ENCODE assay signal across 1 cellular context in genomic region chr11:119368121-119369034, GRCh38.
TF ChIP-seq lines count a peak whose summit lies in the region.

No MANE protein-coding gene starts in this region.

TF ChIP-seq in HepG2, 621 proteins besides CTCF, POLR2A, EP300 and RAD21 (continued from another document and continues in another):
- TF ChIP-seq ZNF251 (CRISPR knock-in tag; IDR thresholded peaks at IDR 0.05) (no peak), ZNF292 (CRISPR knock-in tag; IDR thresholded peaks at IDR 0.05; ENCODE audit: borderline replicate concordance, low read depth) (0 out of 2 replicates have a peak, but pooled peaks have one; percentile 30), ZNF446 (CRISPR knock-in tag; IDR thresholded peaks at IDR 0.05) (no peak), ZBED4 (CRISPR knock-in tag; IDR thresholded peaks at IDR 0.05; ENCODE audit: borderline replicate concordance) (peak; percentile 77), MTERF4 (CRISPR knock-in tag; IDR thresholded peaks at IDR 0.05) (no peak; the same call in 1 of the 2 replicates), ZBTB25 (CRISPR knock-in tag; IDR thresholded peaks at IDR 0.05) (peak; percentile 72; the same call in 1 of the 2 replicates), ZFP36L1 (CRISPR knock-in tag; IDR thresholded peaks at IDR 0.05) (no peak), ZNF549 (CRISPR knock-in tag; IDR thresholded peaks at IDR 0.05) (peak; percentile 92; the same call in 1 of the 2 replicates), FOXP4 (CRISPR knock-in tag; IDR thresholded peaks at IDR 0.05) (peak; percentile 66; the same call in 1 of the 2 replicates), NCOA1 (CRISPR knock-in tag; IDR thresholded peaks at IDR 0.05) (no peak), ZNF878 (CRISPR knock-in tag; IDR thresholded peaks at IDR 0.05) (peak; percentile 80; the same call in 1 of the 2 replicates), NFYB (CRISPR knock-in tag; IDR thresholded peaks at IDR 0.05) (no peak; the same call in 1 of the 2 replicates), ISL2 (CRISPR knock-in tag; IDR thresholded peaks at IDR 0.05) (peak; percentile 58), YY1 (IDR thresholded peaks at IDR 0.05; ENCODE audit: insufficient read depth, insufficient replicate concordance, low read depth, low read length) (no peak), ARHGAP35 (CRISPR knock-in tag; IDR thresholded peaks at IDR 0.05; ENCODE audit: borderline replicate concordance) (no peak), ZBTB7B (CRISPR knock-in tag; IDR thresholded peaks at IDR 0.05) (peak; percentile 82; the same call in 1 of the 2 replicates), ZBTB44 (CRISPR knock-in tag; IDR thresholded peaks at IDR 0.05) (no peak), HNRNPK (IDR thresholded peaks at IDR 0.05; ENCODE audit: low read depth, low read length, poor library complexity, severe bottlenecking) (peak; percentile 15), ZNF136 (CRISPR knock-in tag; IDR thresholded peaks at IDR 0.05; ENCODE audit: low read depth) (no peak), SPEN (CRISPR knock-in tag; IDR thresholded peaks at IDR 0.05; ENCODE audit: low read depth) (peak; percentile 86; the same call in 1 of the 2 replicates), ISX (CRISPR knock-in tag; conservative IDR thresholded peaks at IDR 0.05) (no peak), CSRNP1 (CRISPR knock-in tag; IDR thresholded peaks at IDR 0.05) (no peak), ZNF691 (CRISPR knock-in tag; IDR thresholded peaks at IDR 0.05; ENCODE audit: borderline replicate concordance, low read depth) (no peak), ZFP36L2 (CRISPR knock-in tag; IDR thresholded peaks at IDR 0.05) (no peak), ATF7 (IDR thresholded peaks at IDR 0.05) (no peak), ATF7 (CRISPR knock-in tag; IDR thresholded peaks at IDR 0.05) (peak; percentile 57; the same call in 1 of the 2 replicates), ZNF501 (CRISPR knock-in tag; IDR thresholded peaks at IDR 0.05) (no peak), CENPT (CRISPR knock-in tag; IDR thresholded peaks at IDR 0.05; ENCODE audit: low read depth) (no peak), HOXA3 (CRISPR knock-in tag; IDR thresholded peaks at IDR 0.05) (peak; percentile 76), RARA (CRISPR knock-in tag; IDR thresholded peaks at IDR 0.05) (peak; percentile 94), NR1H2 (CRISPR knock-in tag; IDR thresholded peaks at IDR 0.05; ENCODE audit: borderline replicate concordance, low read depth) (no peak), ZNF337 (CRISPR knock-in tag; IDR thresholded peaks at IDR 0.05; ENCODE audit: borderline replicate concordance, low read depth) (no peak), ZXDC (CRISPR knock-in tag; IDR thresholded peaks at IDR 0.05) (no peak), ZNF326 (CRISPR knock-in tag; IDR thresholded peaks at IDR 0.05; ENCODE audit: borderline replicate concordance) (no peak), SP5 (CRISPR knock-in tag; IDR thresholded peaks at IDR 0.05; ENCODE audit: borderline replicate concordance, low read depth) (peak; percentile 55), KLF16 (CRISPR knock-in tag; IDR thresholded peaks at IDR 0.05) (peak in 1 of 2 experiments; percentile 75; a peak in 2 of 4 replicates), ZNF570 (CRISPR knock-in tag; IDR thresholded peaks at IDR 0.05; ENCODE audit: borderline replicate concordance) (no peak), ZNF839 (CRISPR knock-in tag; IDR thresholded peaks at IDR 0.05; ENCODE audit: borderline replicate concordance) (no peak), HNF1B (CRISPR knock-in tag; IDR thresholded peaks at IDR 0.05) (peak; percentile 63; the same call in 1 of the 2 replicates), SIN3A (IDR thresholded peaks at IDR 0.05; ENCODE audit: borderline replicate concordance, low read depth, low read length) (peak; percentile 87; the same call in 1 of the 2 replicates), ZNF143 (CRISPR knock-in tag; IDR thresholded peaks at IDR 0.05) (no peak), ZNF264 (CRISPR knock-in tag; IDR thresholded peaks at IDR 0.05) (peak; percentile 86), ZNF282 (IDR thresholded peaks at IDR 0.05; ENCODE audit: partially characterized antibody) (no peak), KDM4B (CRISPR knock-in tag; IDR thresholded peaks at IDR 0.05) (no peak), NFE2L1 (CRISPR knock-in tag; IDR thresholded peaks at IDR 0.05; ENCODE audit: borderline replicate concordance) (0 out of 2 replicates have a peak, but pooled peaks have one; percentile 89), PAF1 (CRISPR knock-in tag; IDR thresholded peaks at IDR 0.05) (no peak), ZNF12 (CRISPR knock-in tag; IDR thresholded peaks at IDR 0.05) (0 out of 2 replicates have a peak, but pooled peaks have one; percentile 38), ZNF101 (CRISPR knock-in tag; IDR thresholded peaks at IDR 0.05; ENCODE audit: borderline replicate concordance, low read depth) (no peak), TGIF2 (CRISPR knock-in tag; IDR thresholded peaks at IDR 0.05) (peak; percentile 97), ZNF781 (CRISPR knock-in tag; IDR thresholded peaks at IDR 0.05; ENCODE audit: borderline replicate concordance, not compliant biosample characterization) (no peak), FOXC1 (CRISPR knock-in tag; IDR thresholded peaks at IDR 0.05; ENCODE audit: borderline replicate concordance) (no peak; the same call in 1 of the 2 replicates), NR2C2 (CRISPR knock-in tag; IDR thresholded peaks at IDR 0.05; ENCODE audit: borderline replicate concordance) (peak; percentile 84), GTF3A (CRISPR knock-in tag; conservative IDR thresholded peaks at IDR 0.05) (no peak), SIN3B (IDR thresholded peaks at IDR 0.05; ENCODE audit: low read length) (no peak), CHD2 (IDR thresholded peaks at IDR 0.05; ENCODE audit: low read depth, low read length) (no peak)
